12 cellular contexts compared by ENCODE assay signal in genomic region chr11:9643751-9644150, GRCh38. TPM values are rescaled to one million over a fixed set of nuclear protein-coding genes. Genes with fewer than 3 reads are reported as not detected.
DNase-seq lines count a peak whose midpoint lies in the region; ATAC-seq and TF ChIP-seq lines count a peak whose summit lies in the region.
"Had no signal": no experiment of that assay in that cellular context is flagged by ENCODE, and none has a peak within 500 bp of the region (broad histone marks: within the 10 kb centered on the region; RNA-seq: fewer than 3 reads in every experiment).

No MANE protein-coding gene starts in this region.

- no peaks in the 10 kb centered on the region for H3K4me1 Mint-ChIP-seq in HFFc6 (ENCODE audit: low read depth)

- peaks cover 2% of the 10 kb centered on the region; the same call in 1 of the 2 replicates for H3K27me3 Mint-ChIP-seq in HFFc6 (ENCODE audit: insufficient read depth)

- no peak overlapping the region for H3K4me3 Mint-ChIP-seq in HFFc6
- H3K4me3 Mint-ChIP-seq: WTC11 had no signal

- 0 out of 2 replicates have a peak, but pooled peaks cover 4% of the 10 kb centered on the region for H3K36me3 Mint-ChIP-seq in HFFc6 (ENCODE audit: low read depth)

- DNase-seq in kidney tubule cell (ENCODE audit: low spot score): peak; percentile 22
- DNase-seq in putamen (ENCODE audit: low spot score): no peak
- no peak for DNase-seq in stimulated activated CD4-positive, alpha-beta T cell treated with anti-CD3 and anti-CD28 coated beads, Interleukin-15, amount 100 ng/mL, for 24 hours
- no peak for DNase-seq in HFFc6
- DNase-seq: dorsolateral prefrontal cortex, NCI-H1092 had no signal

- H3K27ac Mint-ChIP-seq in HFFc6: no peak overlapping the region
- H3K27ac Mint-ChIP-seq: WTC11 had no signal

- ATAC-seq in GM18861 (IDR thresholded peaks at IDR 0.05; ENCODE audit: unreplicated experiment): peak; percentile 93
- peak; percentile 78 for ATAC-seq in GM21619 (IDR thresholded peaks at IDR 0.05; ENCODE audit: unreplicated experiment)
- ATAC-seq in HG03354 (IDR thresholded peaks at IDR 0.05; ENCODE audit: poor library complexity, severe bottlenecking, unreplicated experiment): peak; percentile 89
- ATAC-seq in GM21360 (IDR thresholded peaks at IDR 0.05; ENCODE audit: unreplicated experiment): no peak
- ATAC-seq: sciatic nerve, WTC11 had no signal

- no peak for TF ChIP-seq CTCF in HFFc6 (IDR thresholded peaks at IDR 0.05)

- no peaks in the 10 kb centered on the region; the same call in 1 of the 2 replicates for H3K9me3 Mint-ChIP-seq in HFFc6

RNA-seq across cellular contexts. Expression of gene SWAP70, which starts 20.1 kb away (rescaled TPM):
- 10 to 100 TPM; 32.0 to 44.6 (median 37.0) TPM for total RNA-seq in HFFc6 (2021; fragmentation: NEBNext Ultra II Directional; extraction: Animal tissue kit (Norgen Biotek cat#: 25700))
